8 cellular contexts compared by ENCODE assay signal in genomic region chr7:149772821-149773425, GRCh38. TPM values are rescaled to one million over a fixed set of nuclear protein-coding genes. Genes with fewer than 3 reads are reported as not detected.
DNase-seq lines count a peak whose midpoint lies in the region; ATAC-seq and TF ChIP-seq lines count a peak whose summit lies in the region.

No MANE protein-coding gene starts in this region.

- no peaks in the 10 kb centered on the region for H3K79me1 ChIP-seq in mesendoderm (ENCODE audit: low read length)

- H4K5ac ChIP-seq in mesendoderm (ENCODE audit: low read length): no peak overlapping the region

- H3K79me2 ChIP-seq in mesendoderm (ENCODE audit: control insufficient read depth, insufficient read depth, low read length): no peaks in the 10 kb centered on the region

- TF ChIP-seq EP300 in tibial nerve (IDR thresholded peaks at IDR 0.05): no peak

- H3K4me2 ChIP-seq in mesendoderm (ENCODE audit: low read length): peak overlapping the region; percentile 86

- no peak overlapping the region for H2BK5ac ChIP-seq in mesendoderm (ENCODE audit: low read length)

- H2BK120ac ChIP-seq in mesendoderm (ENCODE audit: low read depth, low read length): no peak overlapping the region

- no CpG with 5 or more reads among the region's 63 CpGs for WGBS in mesendoderm (ENCODE audit: extremely low coverage, insufficient coverage, low lambda C conversion rate)
- WGBS in tibial nerve, 2 donors: 1 to 2% methylated on average over 24 to 25 of the region's 63 CpGs

- H3K36me3 ChIP-seq in GM06990 (ENCODE audit: control insufficient read depth, insufficient read depth, low read length) (no peaks in the 10 kb centered on the region), SK-N-MC (ENCODE audit: insufficient read depth, low read length) (peaks cover 8% of the 10 kb centered on the region; the same call in 1 of the 2 replicates), mesendoderm (ENCODE audit: control insufficient read depth, insufficient read depth, low read length) (no peaks in the 10 kb centered on the region), tibial nerve (no peaks in the 10 kb centered on the region)

- H3K27ac ChIP-seq in SK-N-MC (no peak overlapping the region), mesendoderm (ENCODE audit: low read depth, low read length) (no peak overlapping the region), tibial nerve (peak overlapping the region in 2 of 4 donors; percentile 45 to 78)

- H3K56ac ChIP-seq in mesendoderm (ENCODE audit: low read length): peak overlapping the region; percentile 60

- ATAC-seq in GM21576 (IDR thresholded peaks at IDR 0.05; ENCODE audit: unreplicated experiment): no peak
- no peak for ATAC-seq in HG03571 (IDR thresholded peaks at IDR 0.05; ENCODE audit: unreplicated experiment)

- DNase-seq in GM06990 (ENCODE audit: extremely low read depth, insufficient read length) (no peak), SK-N-MC (ENCODE audit: low read depth, low spot score) (no peak), mesendoderm (peak; percentile 51), tibial nerve (ENCODE audit: low spot score in 2 of 2) (no peak), retina (no peak)
- DNase-seq in central memory CD4-positive, alpha-beta T cell: peak; percentile 22

- no peaks in the 10 kb centered on the region; the same call in 1 of the 2 replicates for H3K27me3 ChIP-seq in GM06990 (replicated peaks; ENCODE audit: control insufficient read depth, insufficient read depth, low read length)
- peaks cover 26% of the 10 kb centered on the region for H3K27me3 ChIP-seq in mesendoderm (ENCODE audit: insufficient read depth, low read length, poor library complexity)
- H3K27me3 ChIP-seq in tibial nerve: no peaks in the 10 kb centered on the region

- TF ChIP-seq POLR2A in tibial nerve (IDR thresholded peaks at IDR 0.05): no peak

- H3K23ac ChIP-seq in mesendoderm (ENCODE audit: low read length): no peak overlapping the region

- H3K9me3 ChIP-seq in SK-N-MC (ENCODE audit: low read depth, low read length) (no peaks in the 10 kb centered on the region), tibial nerve (no peaks in the 10 kb centered on the region)

- H3K4me1 ChIP-seq in mesendoderm (ENCODE audit: control insufficient read depth, low read depth, low read length) (no peaks in the 10 kb centered on the region), tibial nerve (peaks cover 0 to 44% (median 10%) of the 10 kb centered on the region in 4 donors)

- H3K4ac ChIP-seq in mesendoderm (ENCODE audit: low read depth, low read length): peak overlapping the region; percentile 57

- no peak overlapping the region for H4K8ac ChIP-seq in mesendoderm (ENCODE audit: low read depth, low read length)

- no peak overlapping the region for H2BK15ac ChIP-seq in mesendoderm (replicated peaks; ENCODE audit: low read depth)

- H3K4me3 ChIP-seq in GM06990 (replicated peaks; ENCODE audit: low read depth, low read length) (peak overlapping the region; percentile 71), SK-N-MC (peak overlapping the region; percentile 91), mesendoderm (ENCODE audit: low read length) (peak overlapping the region; percentile 33), tibial nerve (peak overlapping the region; percentile 39 to 78 (median 58))

- peak overlapping the region; percentile 66 for H3K18ac ChIP-seq in mesendoderm (ENCODE audit: low read length)

- no peak overlapping the region for H2AK5ac ChIP-seq in mesendoderm (ENCODE audit: low read length)

- H3K9ac ChIP-seq in SK-N-MC (ENCODE audit: insufficient read length) (peak overlapping the region; percentile 11), mesendoderm (ENCODE audit: low read length) (peak overlapping the region; percentile 51)

- TF ChIP-seq CTCF in GM06990 (IDR thresholded peaks at IDR 0.05; ENCODE audit: insufficient read depth, low read length, poor library complexity, severe bottlenecking) (no peak), tibial nerve (IDR thresholded peaks at IDR 0.05) (no peak)

RNA-seq across cellular contexts. Expression of gene ZNF467, which starts 0.5 kb away (rescaled TPM):
- 0.04 TPM for polyA plus RNA-seq in mesendoderm (2013, experiment 1 of 2)
- polyA plus RNA-seq in mesendoderm (2013, experiment 2 of 2): 0.08 TPM
- 10 to 100 TPM in 1 of 4 donors, 1 to 10 TPM in 3; 3.3 to 15.9 (median 5.5) TPM for total RNA-seq in tibial nerve

Comparison
In these comparisons a context has a peak if more than half of its experiments do, and no peak if none do; other contexts are left out.
1. DNase-seq: peak in central memory CD4-positive, alpha-beta T cell (single experiment) and mesendoderm (single experiment); none in GM06990 (single experiment), SK-N-MC (single experiment), tibial nerve (0 of 2) and retina (single experiment).
2. H3K4me3 ChIP-seq: peak in every context shown above with its lines; median percentile 91 in SK-N-MC; 71 in GM06990; 58 in tibial nerve; 33 in mesendoderm.